Comparison of ENCODE assay signal across 35 cellular contexts in the genomic region with DNA sequence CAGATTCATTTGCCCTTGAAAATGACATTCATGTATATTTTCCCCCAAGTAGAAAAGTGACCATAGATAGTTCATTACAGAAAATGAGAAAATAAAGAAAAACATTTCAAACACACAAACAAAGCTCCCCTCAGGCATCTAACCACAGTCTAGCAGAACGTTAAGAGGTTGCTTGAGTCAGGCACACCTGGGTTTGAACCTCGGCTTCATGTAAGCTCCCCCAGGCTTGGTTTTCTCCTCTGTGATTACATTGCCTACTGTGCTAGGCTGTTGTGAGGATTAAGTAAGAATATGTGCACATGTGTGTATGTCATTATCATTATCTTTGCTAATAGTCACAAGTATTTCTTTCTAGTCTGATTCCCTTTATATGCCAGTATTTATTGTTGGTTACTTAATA. TPM values are rescaled to one million over a fixed set of nuclear protein-coding genes. Genes with fewer than 3 reads are reported as not detected.
"Had no signal": no experiment of that assay in that cellular context is flagged by ENCODE, and none has a peak within 500 bp of the region (broad histone marks: within the 10 kb centered on the region; RNA-seq: fewer than 3 reads in every experiment).

No MANE protein-coding gene starts in this region.

- H3K9me2 ChIP-seq: SK-N-SH had no signal

- H3K4me1 ChIP-seq: adrenal gland, body of pancreas, breast epithelium, SJSA1 had no signal

- H3K36me3 ChIP-seq: adrenal gland, breast epithelium, SJSA1 had no signal

- H3K9me3 ChIP-seq: adrenal gland, body of pancreas, breast epithelium, SJSA1, SK-N-SH had no signal

- H3K27ac Mint-ChIP-seq: activated CD4-positive, alpha-beta T cell treated with anti-CD3 and anti-CD28 coated beads, Interleukin-2, amount 10 ng/mL, durations not matched to agents 24 days and 14 days; activated CD8-positive, alpha-beta T cell treated with anti-CD3 and anti-CD28 coated beads, Interleukin-2, amount 10 ng/mL, durations not matched to agents 7 days and 5 days; activated naive CD4-positive, alpha-beta T cell treated with anti-CD3 and anti-CD28 coated beads for 36 hours; activated naive CD4-positive, alpha-beta T cell treated with anti-CD3 and anti-CD28 coated beads, Interleukin-2, amount 50 U/mL, for 72 hours; activated T-cell treated with anti-CD3 and anti-CD28 coated beads, Interleukin-2, amount 50 U/mL, for 24 hours; T-helper 1 cell treated with Interleukin-12 subunit alpha and Interleukin-12 subunit beta and Interleukin-4 antibody, amounts not matched to agents 30 μg/mL and 1 μg/mL, for 36 hours; T-helper 2 cell treated with Interferon-gamma antibody and Interleukin-4, amounts not matched to agents 5 μg/mL and 100 μg/mL, for 36 hours had no signal

- H3K4me3 ChIP-seq: adrenal gland, body of pancreas, breast epithelium, SJSA1 had no signal

- H3K9ac ChIP-seq: SK-N-SH had no signal

- DNase-seq: activated CD4-positive, alpha-beta T cell treated with anti-CD3 and anti-CD28 coated beads, Interleukin-2, amount 10 ng/mL, durations not matched to agents 24 days and 14 days; activated CD4-positive, alpha-beta T cell treated with anti-CD3 and anti-CD28 coated beads, Interleukin-2, amount 50 U/mL, for 48 hours; activated CD8-positive, alpha-beta T cell treated with anti-CD3 and anti-CD28 coated beads, Interleukin-2, amount 10 ng/mL, durations not matched to agents 7 days and 5 days; activated gamma-delta T cell treated with Interleukin-2 at 50 U/mL for 16 hours; activated naive CD4-positive, alpha-beta T cell treated with anti-CD3 and anti-CD28 coated beads for 36 hours; activated T-cell treated with anti-CD3 and anti-CD28 coated beads, Interleukin-2, amount 50 U/mL, for 24 hours; adrenal gland; body of pancreas; KG1; MM.1S; MV-4-11; NCI-H1092; NCI-H1436 treated with DMSO at 0.1 percent for 48 hours; NCI-H1694 treated with DMSO at 0.1 percent for 48 hours; NCI-H2029; NCI-H2107; NCI-H2171; NCI-H2227 treated with DMSO at 0.1 percent for 48 hours; NCI-H446; NCI-H510A treated with DMSO at 0.1 percent for 48 hours; NCI-H526 treated with DMSO at 0.1 percent for 48 hours; NCI-H82; NK-92 treated with Interleukin-12 subunit alpha and Interleukin-12 subunit beta, amount 100 ng/mL, for 24 hours; OCI-M1; SHP77 treated with DMSO at 0.1 percent for 48 hours; SK-N-SH had no signal

- H3K4me3 Mint-ChIP-seq: activated CD4-positive, alpha-beta T cell treated with anti-CD3 and anti-CD28 coated beads, Interleukin-2, amount 10 ng/mL, durations not matched to agents 24 days and 14 days; activated CD8-positive, alpha-beta T cell treated with anti-CD3 and anti-CD28 coated beads, Interleukin-2, amount 10 ng/mL, durations not matched to agents 7 days and 5 days; activated naive CD4-positive, alpha-beta T cell treated with anti-CD3 and anti-CD28 coated beads for 36 hours; activated T-cell treated with anti-CD3 and anti-CD28 coated beads, Interleukin-2, amount 50 U/mL, for 24 hours; T-helper 1 cell treated with Interleukin-12 subunit alpha and Interleukin-12 subunit beta and Interleukin-4 antibody, amounts not matched to agents 30 μg/mL and 1 μg/mL, for 36 hours; T-helper 2 cell treated with Interferon-gamma antibody and Interleukin-4, amounts not matched to agents 5 μg/mL and 100 μg/mL, for 36 hours had no signal

- H3K4me2 ChIP-seq: SK-N-SH had no signal

- H3K27ac ChIP-seq: adrenal gland, body of pancreas, breast epithelium, SJSA1 had no signal

- H3K27me3 ChIP-seq: body of pancreas, breast epithelium had no signal

- H3K36me3 Mint-ChIP-seq: activated naive CD4-positive, alpha-beta T cell treated with anti-CD3 and anti-CD28 coated beads, Interleukin-2, amount 50 U/mL, for 72 hours had no signal

- H3K9me3 Mint-ChIP-seq: activated CD4-positive, alpha-beta T cell treated with anti-CD3 and anti-CD28 coated beads, Interleukin-2, amount 10 ng/mL, durations not matched to agents 24 days and 14 days; activated naive CD4-positive, alpha-beta T cell treated with anti-CD3 and anti-CD28 coated beads for 36 hours; activated naive CD4-positive, alpha-beta T cell treated with anti-CD3 and anti-CD28 coated beads, Interleukin-2, amount 50 U/mL, for 72 hours; activated T-cell treated with anti-CD3 and anti-CD28 coated beads, Interleukin-2, amount 50 U/mL, for 24 hours; T-helper 1 cell treated with Interleukin-12 subunit alpha and Interleukin-12 subunit beta and Interleukin-4 antibody, amounts not matched to agents 30 μg/mL and 1 μg/mL, for 36 hours; T-helper 2 cell treated with Interferon-gamma antibody and Interleukin-4, amounts not matched to agents 5 μg/mL and 100 μg/mL, for 36 hours had no signal

- ATAC-seq: activated CD8-positive, alpha-beta T cell treated with anti-CD3 and anti-CD28 coated beads, Interleukin-2, amount 10 ng/mL, durations not matched to agents 7 days and 5 days; activated naive CD4-positive, alpha-beta T cell treated with anti-CD3 and anti-CD28 coated beads, Interleukin-2, amount 50 U/mL, for 72 hours; body of pancreas had no signal

- H3K4me1 Mint-ChIP-seq: activated CD4-positive, alpha-beta T cell treated with anti-CD3 and anti-CD28 coated beads, Interleukin-2, amount 10 ng/mL, durations not matched to agents 24 days and 14 days had no signal

RNA-seq across cellular contexts. Expression of a gene that starts 9.1 kb away (rescaled TPM):
- total RNA-seq: activated CD4-positive, alpha-beta T cell treated with anti-CD3 and anti-CD28 coated beads, Interleukin-2, amount 10 ng/mL, durations not matched to agents 24 days and 14 days; activated CD8-positive, alpha-beta T cell treated with anti-CD3 and anti-CD28 coated beads, Interleukin-2, amount 10 ng/mL, durations not matched to agents 7 days and 5 days; adrenal gland; astrocyte; body of pancreas; breast epithelium; cardiac septum; LHCN-M2; RPMI7951; SJSA1 had no signal

RNA-seq across cellular contexts. Expression of a gene that starts 42.0 kb away (rescaled TPM):
- total RNA-seq: activated CD4-positive, alpha-beta T cell treated with anti-CD3 and anti-CD28 coated beads, Interleukin-2, amount 10 ng/mL, durations not matched to agents 24 days and 14 days; activated CD8-positive, alpha-beta T cell treated with anti-CD3 and anti-CD28 coated beads, Interleukin-2, amount 10 ng/mL, durations not matched to agents 7 days and 5 days; activated naive CD4-positive, alpha-beta T cell treated with anti-CD3 and anti-CD28 coated beads for 36 hours; activated naive CD4-positive, alpha-beta T cell treated with anti-CD3 and anti-CD28 coated beads, Interleukin-2, amount 50 U/mL, for 72 hours; astrocyte; LHCN-M2; RPMI7951; SJSA1 had no signal

RNA-seq across cellular contexts. Expression of a gene that starts 45.5 kb away (rescaled TPM):
- total RNA-seq: activated CD4-positive, alpha-beta T cell treated with anti-CD3 and anti-CD28 coated beads, Interleukin-2, amount 10 ng/mL, durations not matched to agents 24 days and 14 days; activated CD8-positive, alpha-beta T cell treated with anti-CD3 and anti-CD28 coated beads, Interleukin-2, amount 10 ng/mL, durations not matched to agents 7 days and 5 days; activated naive CD4-positive, alpha-beta T cell treated with anti-CD3 and anti-CD28 coated beads for 36 hours; activated naive CD4-positive, alpha-beta T cell treated with anti-CD3 and anti-CD28 coated beads, Interleukin-2, amount 50 U/mL, for 72 hours; adrenal gland; astrocyte; body of pancreas; breast epithelium; cardiac septum; LHCN-M2; RPMI7951; SJSA1 had no signal
